ENCODE assay signal across 30 cellular contexts in the genomic region with DNA sequence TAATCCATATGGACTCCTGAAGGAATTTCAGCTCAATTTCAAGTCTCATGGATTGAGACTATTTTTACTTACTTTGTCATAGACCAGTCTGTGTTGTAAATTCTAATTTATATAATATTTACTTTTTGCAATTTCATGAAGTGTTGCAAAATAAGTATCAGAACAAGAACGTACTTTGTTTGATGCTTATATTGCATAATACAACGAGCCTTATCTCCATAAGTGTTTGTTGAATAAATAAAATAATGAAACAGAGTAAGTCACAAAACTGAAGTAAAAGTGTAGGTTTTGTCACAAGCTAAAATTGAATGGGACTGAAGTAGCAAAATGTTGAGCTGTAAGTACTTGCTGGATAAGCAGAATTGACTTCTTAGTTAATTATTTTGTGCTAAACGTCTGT. TPM values are rescaled to one million over a fixed set of nuclear protein-coding genes. Genes with fewer than 3 reads are reported as not detected.
"Had no signal": no experiment of that assay in that cellular context is flagged by ENCODE, and none has a peak within 500 bp of the region (broad histone marks: within the 10 kb centered on the region; RNA-seq: fewer than 3 reads in every experiment).

No MANE protein-coding gene starts in this region.

- H3K9me3 ChIP-seq: colonic mucosa, esophagus squamous epithelium, heart right ventricle, mucosa of descending colon, right lobe of liver, testis, tibial artery had no signal

- H3K9me3 Mint-ChIP-seq: mesothelial cell of epicardium; natural killer cell treated with Interleukin-12 subunit alpha and Interleukin-12 subunit beta and Interleukin-15 and Interleukin-18, amount 100 ng/mL, for 72 hours; neural progenitor cell; type B pancreatic cell had no signal

- H3K4me3 ChIP-seq: colonic mucosa, esophagus squamous epithelium, heart right ventricle, mucosa of descending colon, neural progenitor cell, right lobe of liver, testis, tibial artery had no signal

- ATAC-seq: heart right ventricle; left ventricle myocardium superior; mucosa of descending colon; natural killer cell treated with Interleukin-12 subunit alpha and Interleukin-12 subunit beta and Interleukin-15 and Interleukin-18, amount 100 ng/mL, for 72 hours had no signal

- H3K4me1 ChIP-seq: colonic mucosa had no signal

- H3K36me3 ChIP-seq: colonic mucosa, esophagus squamous epithelium, neural progenitor cell, right lobe of liver, tibial artery had no signal

- H3K27ac Mint-ChIP-seq: immature natural killer cell; mesothelial cell of epicardium; naive B cell; natural killer cell treated with Interleukin-12 subunit alpha and Interleukin-12 subunit beta and Interleukin-15 and Interleukin-18, amount 100 ng/mL, for 72 hours; neural progenitor cell; progenitor cell of endocrine pancreas; type B pancreatic cell had no signal

- H3K27ac ChIP-seq: colonic mucosa, esophagus squamous epithelium, heart right ventricle, neural progenitor cell, parathyroid adenoma, right lobe of liver, testis, tibial artery had no signal

- H3K36me3 Mint-ChIP-seq: immature natural killer cell; mesothelial cell of epicardium; naive B cell; natural killer cell treated with Interleukin-12 subunit alpha and Interleukin-12 subunit beta and Interleukin-15 and Interleukin-18, amount 100 ng/mL, for 72 hours; type B pancreatic cell had no signal

- H3K4me3 Mint-ChIP-seq: mesothelial cell of epicardium; naive B cell; natural killer cell treated with Interleukin-12 subunit alpha and Interleukin-12 subunit beta and Interleukin-15 and Interleukin-18, amount 100 ng/mL, for 72 hours had no signal

- DNase-seq: colonic mucosa; dermis blood vessel endothelial cell; effector memory CD4-positive, alpha-beta T cell; erythroblast; esophagus squamous epithelium; foreskin melanocyte; glutamatergic neuron; heart right ventricle; hypothalamus; immature natural killer cell; left ventricle myocardium superior; mesenchymal stem cell; mucosa of descending colon; naive B cell; right lobe of liver; small intestine; stimulated activated CD4-positive, alpha-beta T cell treated with anti-CD3 and anti-CD28 coated beads, Interleukin-12 subunit alpha, Interleukin-12 subunit beta, amount 100 ng/mL, for 4 hours; stimulated activated CD4-positive, alpha-beta T cell treated with anti-CD3 and anti-CD28 coated beads, Interleukin-1b, Interleukin-23, amount 100 ng/mL, for 48 hours; stimulated activated CD4-positive, alpha-beta T cell treated with anti-CD3 and anti-CD28 coated beads, Interleukin-4, amount 100 ng/mL, for 1 hour; stimulated activated CD8-positive, alpha-beta memory T cell treated with anti-CD3 and anti-CD28 coated beads, Interleukin-4, amount 100 ng/mL, for 48 hours; stimulated activated naive CD4-positive, alpha-beta T cell; substantia nigra; testis; tibial artery had no signal

RNA-seq across cellular contexts. Expression of gene LIFR, which starts 3.0 kb away (rescaled TPM):
- total RNA-seq: natural killer cell treated with Interleukin-12 subunit alpha and Interleukin-12 subunit beta and Interleukin-15 and Interleukin-18, amount 100 ng/mL, for 72 hours had no signal
